Comparison of ENCODE assay signal across 8 cellular contexts in the genomic region with DNA sequence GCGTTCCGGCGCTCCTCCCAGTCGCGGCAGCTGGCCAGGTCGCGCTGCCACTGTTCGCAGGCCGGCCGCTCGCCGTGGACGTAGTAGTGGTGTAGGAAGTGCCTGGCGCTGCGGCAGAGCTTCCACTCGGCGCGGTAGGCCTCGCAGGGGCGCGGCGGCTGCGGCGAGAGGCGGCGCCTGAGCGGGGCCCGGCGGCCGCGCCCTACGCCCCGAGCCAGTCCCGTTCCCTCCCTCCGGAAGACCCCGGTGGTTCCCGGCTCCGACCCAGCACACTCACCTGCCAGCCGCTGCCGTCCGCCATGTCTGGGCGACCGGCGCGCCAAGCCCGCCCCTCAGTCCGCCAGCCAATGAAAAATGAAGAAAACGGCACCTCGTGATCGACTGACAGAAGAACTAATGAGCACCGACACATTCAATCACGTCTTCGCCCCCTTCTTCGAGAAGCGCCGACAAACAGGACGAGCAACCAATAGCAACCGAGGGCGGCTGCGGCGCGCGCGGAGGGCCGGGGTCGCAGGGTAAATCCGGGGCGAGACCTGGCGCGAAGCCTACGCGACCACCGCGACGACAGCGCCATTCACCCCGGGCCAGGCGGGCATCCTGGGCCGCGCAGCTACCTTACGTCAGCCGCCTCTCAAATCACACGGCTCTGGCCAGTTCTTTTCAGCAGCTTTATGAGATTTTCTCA. TPM values are rescaled to one million over a fixed set of nuclear protein-coding genes. Genes with fewer than 3 reads are reported as not detected.
DNase-seq lines count a peak whose midpoint lies in the region; ATAC-seq, FAIRE-seq and TF ChIP-seq lines count a peak whose summit lies in the region.

A gene with protein sequence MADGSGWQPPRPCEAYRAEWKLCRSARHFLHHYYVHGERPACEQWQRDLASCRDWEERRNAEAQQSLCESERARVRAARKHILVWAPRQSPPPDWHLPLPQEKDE (minus strand): TSS at position 324 of the 688 bp plus-strand sequence. CDS start 23 bp downstream, at position 301.

- peaks cover 28% of the 10 kb centered on the region for H3K4me1 Mint-ChIP-seq in nephron progenitor cell
- peaks cover 63% of the 10 kb centered on the region for H3K4me1 Mint-ChIP-seq in stimulated activated naive CD8-positive, alpha-beta T cell treated with anti-CD3 and anti-CD28 coated beads, Interleukin-15, amount 100 ng/mL, for 72 hours

- peak; percentile 53 for TF ChIP-seq POLR2A in H54 (IDR thresholded peaks at IDR 0.05; ENCODE audit: low read depth, low read length)

- no peaks in the 10 kb centered on the region for H3K9me3 Mint-ChIP-seq in nephron progenitor cell
- H3K9me3 Mint-ChIP-seq in stimulated activated naive CD8-positive, alpha-beta T cell treated with anti-CD3 and anti-CD28 coated beads, Interleukin-15, amount 100 ng/mL, for 72 hours = no peaks in the 10 kb centered on the region

- peaks cover 47% of the 10 kb centered on the region for H3K36me3 Mint-ChIP-seq in nephron progenitor cell (ENCODE audit: low read depth)

- peak; percentile 86 for ATAC-seq in stimulated activated naive CD8-positive, alpha-beta T cell treated with anti-CD3 and anti-CD28 coated beads, Interleukin-15, amount 100 ng/mL, for 72 hours

- FAIRE-seq in H54 (lab: Jason Lieb, UNC) = no peak

- no peak for TF ChIP-seq CTCF in nephron progenitor cell (IDR thresholded peaks at IDR 0.05)

- peak within 1 kb of the TSS; percentile 99 for H3K27ac Mint-ChIP-seq in nephron progenitor cell
- peak within 1 kb of the TSS; percentile 96 to 97 for H3K27ac Mint-ChIP-seq in stimulated activated naive CD8-positive, alpha-beta T cell treated with anti-CD3 and anti-CD28 coated beads, Interleukin-15, amount 100 ng/mL, for 72 hours

- no peaks in the 10 kb centered on the region for H3K27me3 Mint-ChIP-seq in nephron progenitor cell (ENCODE audit: low read depth, poor library complexity)
- H3K27me3 Mint-ChIP-seq in stimulated activated naive CD8-positive, alpha-beta T cell treated with anti-CD3 and anti-CD28 coated beads, Interleukin-15, amount 100 ng/mL, for 72 hours = no peaks in the 10 kb centered on the region

- DNase-seq in EL (peak; percentile 92), H54 (ENCODE audit: insufficient read length, low spot score) (peak; percentile 71), M059J (ENCODE audit: low read depth) (peak; percentile 88), SHP77 (lab: John Stamatoyannopoulos, UW) (peak; percentile 86 to 93), fibroblast of the conjunctiva (ENCODE audit: low read depth) (peak; percentile 91), nephron progenitor cell (peak; percentile 86)
- DNase-seq in activated effector memory CD4-positive, alpha-beta T cell treated with anti-CD3 and anti-CD28 coated beads, Interleukin-2, amount 50 U/mL, for 16 hours = peak; percentile 95
- DNase-seq in stimulated activated naive CD8-positive, alpha-beta T cell treated with anti-CD3 and anti-CD28 coated beads, Interleukin-15, amount 100 ng/mL, for 72 hours = peak; percentile 87 to 91

- peak within 1 kb of the TSS; percentile 97 for H3K4me3 Mint-ChIP-seq in nephron progenitor cell
- peak within 1 kb of the TSS; percentile 95 to 98 for H3K4me3 Mint-ChIP-seq in stimulated activated naive CD8-positive, alpha-beta T cell treated with anti-CD3 and anti-CD28 coated beads, Interleukin-15, amount 100 ng/mL, for 72 hours

RNA-seq across cellular contexts. Expression of the gene that starts here (rescaled TPM):
- total RNA-seq in M059J (2014; rRNA removed; shearing (Covaris generic)) = 24.2 and 29.6 TPM in 2 replicates

Comparison
In these comparisons a context has a peak if more than half of its experiments do, and no peak if none do; other contexts are left out.
1. Peak in every context shown above with its lines: DNase-seq and ATAC-seq.